8 cellular contexts compared by ENCODE assay signal in the genomic region with DNA sequence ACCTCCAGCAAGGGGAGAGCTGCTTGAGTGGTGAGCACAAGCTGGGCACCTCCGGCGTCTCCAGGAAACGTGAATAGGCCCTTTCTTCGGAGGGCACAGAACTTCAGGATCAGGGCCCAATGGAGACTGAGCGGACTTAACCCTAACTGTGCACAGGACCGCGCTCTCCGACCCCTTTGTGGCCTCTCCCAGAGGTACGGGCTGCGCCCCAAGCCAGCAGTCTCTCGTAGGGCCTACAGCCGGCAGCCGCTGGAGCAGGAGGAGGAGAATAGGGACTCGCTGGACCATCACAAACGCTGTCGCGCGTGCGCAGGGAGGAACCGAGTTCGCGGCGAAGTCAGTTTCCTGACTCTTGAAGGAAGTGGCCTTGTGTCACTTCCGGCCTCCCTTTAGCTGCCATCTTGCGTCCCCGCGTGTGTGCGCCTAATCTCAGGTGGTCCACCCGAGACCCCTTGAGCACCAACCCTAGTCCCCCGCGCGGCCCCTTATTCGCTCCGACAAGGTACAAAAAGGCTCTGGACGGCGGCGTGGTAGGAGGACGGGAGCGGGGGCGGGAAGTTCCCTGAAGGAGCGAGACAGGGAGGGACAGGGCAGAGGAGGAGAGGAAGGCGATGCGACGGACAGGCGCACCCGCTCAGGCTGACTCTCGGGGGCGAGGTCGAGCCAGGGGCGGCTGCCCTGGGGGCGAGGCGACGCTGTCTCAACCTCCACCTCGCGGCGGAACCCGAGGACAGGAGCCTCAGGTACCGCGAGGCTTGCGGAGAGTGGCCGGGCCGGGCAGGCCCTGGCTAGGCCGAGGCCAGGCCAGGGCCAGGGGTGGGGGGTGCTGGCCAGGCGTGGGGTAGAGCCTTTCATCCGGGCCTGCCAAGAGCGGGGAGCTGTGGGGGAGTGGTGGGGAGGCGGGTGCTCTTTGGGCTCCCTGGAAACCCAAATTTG. TPM values are rescaled to one million over a fixed set of nuclear protein-coding genes. Genes with fewer than 3 reads are reported as not detected.
DNase-seq lines count a peak whose midpoint lies in the region; ATAC-seq and TF ChIP-seq lines count a peak whose summit lies in the region.

A gene (plus strand): TSS at position 386 of the 936 bp plus-strand sequence. CDS start 226 bp downstream, at position 612.

- H3K9me3 ChIP-seq in RWPE2 (ENCODE audit: severe bottlenecking): no peaks in the 10 kb centered on the region

- no peaks in the 10 kb centered on the region for H3K27me3 ChIP-seq in RWPE2 (ENCODE audit: insufficient read depth, poor library complexity, severe bottlenecking)

- peak within 1 kb of the TSS; percentile 85 for H3K27ac ChIP-seq in RWPE2 (ENCODE audit: poor library complexity, severe bottlenecking)

- H3K4me3 Mint-ChIP-seq in nephron progenitor cell: peak within 1 kb of the TSS; percentile 95
- peak within 1 kb of the TSS; percentile 96 to 99 for H3K4me3 Mint-ChIP-seq in stimulated activated naive CD8-positive, alpha-beta T cell treated with anti-CD3 and anti-CD28 coated beads, Interleukin-15, amount 100 ng/mL, for 72 hours

- peaks cover 32% of the 10 kb centered on the region for H3K4me1 Mint-ChIP-seq in nephron progenitor cell
- peaks cover 38% of the 10 kb centered on the region for H3K4me1 Mint-ChIP-seq in stimulated activated naive CD8-positive, alpha-beta T cell treated with anti-CD3 and anti-CD28 coated beads, Interleukin-15, amount 100 ng/mL, for 72 hours

- peaks cover 44% of the 10 kb centered on the region for H3K36me3 ChIP-seq in RWPE2 (ENCODE audit: low read depth)

- peaks cover 38% of the 10 kb centered on the region for H3K36me3 Mint-ChIP-seq in nephron progenitor cell (ENCODE audit: low read depth)

- peak within 1 kb of the TSS; percentile 99 for H3K27ac Mint-ChIP-seq in nephron progenitor cell
- H3K27ac Mint-ChIP-seq in stimulated activated naive CD8-positive, alpha-beta T cell treated with anti-CD3 and anti-CD28 coated beads, Interleukin-15, amount 100 ng/mL, for 72 hours: peak within 1 kb of the TSS; percentile 99 to 100

- peak; percentile 92 for ATAC-seq in RWPE2 (ENCODE audit: low read depth)
- ATAC-seq in stimulated activated naive CD8-positive, alpha-beta T cell treated with anti-CD3 and anti-CD28 coated beads, Interleukin-15, amount 100 ng/mL, for 72 hours: peak; percentile 97

- H3K4me3 ChIP-seq in RWPE2 (ENCODE audit: severe bottlenecking): peak within 1 kb of the TSS; percentile 84
- H3K4me3 ChIP-seq in fibroblast of the aortic adventitia (ENCODE audit: low read depth, low read length): peak within 1 kb of the TSS; percentile 84

- peak; percentile 97 for DNase-seq in EH (ENCODE audit: low read depth)
- peak; percentile 98 for DNase-seq in H4 (ENCODE audit: low spot score)
- peak; percentile 98 for DNase-seq in LoVo (ENCODE audit: low spot score)
- peak; percentile 97 for DNase-seq in RWPE2 (ENCODE audit: low spot score)
- DNase-seq in activated T-helper 9 cell treated with anti-CD3 and anti-CD28 coated beads, Interleukin-2, amount 50 U/mL, for 16 hours (ENCODE audit: low read depth): peak; percentile 91
- DNase-seq in fibroblast of the aortic adventitia (ENCODE audit: low read depth): peak; percentile 96
- DNase-seq in nephron progenitor cell: peak; percentile 96
- DNase-seq in stimulated activated naive CD8-positive, alpha-beta T cell treated with anti-CD3 and anti-CD28 coated beads, Interleukin-15, amount 100 ng/mL, for 72 hours: peak; percentile 86 to 93

- H3K4me1 ChIP-seq in RWPE2 (ENCODE audit: insufficient read depth, poor library complexity, severe bottlenecking): peaks cover 26% of the 10 kb centered on the region

- peaks cover 7% of the 10 kb centered on the region for H3K27me3 Mint-ChIP-seq in nephron progenitor cell (ENCODE audit: low read depth, poor library complexity)
- H3K27me3 Mint-ChIP-seq in stimulated activated naive CD8-positive, alpha-beta T cell treated with anti-CD3 and anti-CD28 coated beads, Interleukin-15, amount 100 ng/mL, for 72 hours: peaks cover 11% of the 10 kb centered on the region

- no peaks in the 10 kb centered on the region for H3K9me3 Mint-ChIP-seq in nephron progenitor cell
- no peaks in the 10 kb centered on the region for H3K9me3 Mint-ChIP-seq in stimulated activated naive CD8-positive, alpha-beta T cell treated with anti-CD3 and anti-CD28 coated beads, Interleukin-15, amount 100 ng/mL, for 72 hours

- TF ChIP-seq CTCF in RWPE2 (IDR thresholded peaks at IDR 0.05; ENCODE audit: poor library complexity, severe bottlenecking): no peak
- TF ChIP-seq CTCF in fibroblast of the aortic adventitia (IDR thresholded peaks at IDR 0.05; ENCODE audit: insufficient read depth, low read length): no peak
- TF ChIP-seq CTCF in nephron progenitor cell (IDR thresholded peaks at IDR 0.05): no peak

RNA-seq across cellular contexts. Expression of the gene that starts here (rescaled TPM):
- total RNA-seq in H4 (2014; rRNA removed; shearing (Covaris generic)): 423 and 608 TPM in 2 replicates
- total RNA-seq in fibroblast of the aortic adventitia (ENCODE audit: low replicate concordance): 393 and 484 TPM in 2 replicates

Comparison
In these comparisons a context has a peak if more than half of its experiments do, and no peak if none do; other contexts are left out.
1. Peak in every context shown above with its lines: DNase-seq, ATAC-seq, H3K4me3 ChIP-seq and H3K27ac ChIP-seq.